In genomic region chr6:83859410-83860346, GRCh38 we compare ENCODE assay signal across 1 cellular context.
TF ChIP-seq lines count a peak whose summit lies in the region.

TSS of gene CYB5R4 (plus strand) at chr6:83859689. CDS start at chr6:83859783, 94 bp downstream.

TF ChIP-seq in K562, 482 proteins besides CTCF, POLR2A, EP300 and RAD21 (continued from another document and continues in another):
- TF ChIP-seq SFPQ (IDR thresholded peaks at IDR 0.05; ENCODE audit: low read depth, low read length) (no peak), NCOR1 (IDR thresholded peaks at IDR 0.05) (no peak; the same call in 1 of the 2 replicates), NCOA1 (IDR thresholded peaks at IDR 0.05; ENCODE audit: low read depth) (peak; percentile 100), ZNF3 (CRISPR knock-in tag; IDR thresholded peaks at IDR 0.05) (no peak), MCM5 (IDR thresholded peaks at IDR 0.05; ENCODE audit: low read depth) (no peak), ZNF174 (CRISPR knock-in tag; IDR thresholded peaks at IDR 0.05) (no peak), CREB3 (tag; conservative IDR thresholded peaks at IDR 0.05; ENCODE audit: low read depth) (peak; percentile 97), ZNF398 (CRISPR knock-in tag; IDR thresholded peaks at IDR 0.05) (no peak), ZNF124 (CRISPR knock-in tag; IDR thresholded peaks at IDR 0.05) (no peak), BHLHE40 (IDR thresholded peaks at IDR 0.05; ENCODE audit: low read length) (no peak), ZNF232 (CRISPR knock-in tag; IDR thresholded peaks at IDR 0.05) (peak; percentile 98), NKRF (IDR thresholded peaks at IDR 0.05; ENCODE audit: borderline replicate concordance) (peak; percentile 85), BRCA1 (IDR thresholded peaks at IDR 0.05) (no peak), BRCA1 (CRISPR knock-in tag; IDR thresholded peaks at IDR 0.05) (no peak), THRA (IDR thresholded peaks at IDR 0.05) (peak; percentile 80), ZFP30 (CRISPR knock-in tag; IDR thresholded peaks at IDR 0.05; ENCODE audit: borderline replicate concordance) (no peak), CBFA2T3 (IDR thresholded peaks at IDR 0.05) (no peak), RAD51 (IDR thresholded peaks at IDR 0.05; ENCODE audit: borderline replicate concordance, low read depth) (no peak), ZBTB17 (CRISPR knock-in tag; IDR thresholded peaks at IDR 0.05) (no peak), HDAC1 (IDR thresholded peaks at IDR 0.05) (peak in 1 of 2 experiments; percentile 99; a peak in 3 of 4 replicates), E2F3 (CRISPR knock-in tag; IDR thresholded peaks at IDR 0.05) (no peak; the same call in 1 of the 2 replicates), GATA2 (CRISPR knock-in tag; IDR thresholded peaks at IDR 0.05) (peak; percentile 89), ZNF609 (CRISPR knock-in tag; IDR thresholded peaks at IDR 0.05; ENCODE audit: borderline replicate concordance) (no peak; the same call in 1 of the 2 replicates), ZNF785 (CRISPR knock-in tag; IDR thresholded peaks at IDR 0.05) (no peak), NCOA6 (IDR thresholded peaks at IDR 0.05) (peak; percentile 99), HOMEZ (CRISPR knock-in tag; IDR thresholded peaks at IDR 0.05) (no peak), FOXP1 (CRISPR knock-in tag; IDR thresholded peaks at IDR 0.05) (peak; percentile 99), SRSF9 (IDR thresholded peaks at IDR 0.05; ENCODE audit: borderline replicate concordance, low read depth, low read length) (no peak), ZNF592 (IDR thresholded peaks at IDR 0.05) (no peak), GATAD2A (IDR thresholded peaks at IDR 0.05) (no peak), ZBTB33 (CRISPR knock-in tag; IDR thresholded peaks at IDR 0.05) (peak; percentile 91)
